Comparison of ENCODE assay signal across 17 cellular contexts in genomic region chr5:144370273-144370672, GRCh38.
DNase-seq lines count a peak whose midpoint lies in the region; ATAC-seq lines count a peak whose summit lies in the region.
"Had no signal": no experiment of that assay in that cellular context is flagged by ENCODE, and none has a peak within 500 bp of the region (broad histone marks: within the 10 kb centered on the region; RNA-seq: fewer than 3 reads in every experiment).

No MANE protein-coding gene starts in this region.

- no peaks in the 10 kb centered on the region for H3K9me3 Mint-ChIP-seq in effector memory CD8-positive, alpha-beta T cell

- DNase-seq in NCI-H748 (lab: John Stamatoyannopoulos, UW; ENCODE audit: unreplicated experiment) (peak; percentile 14), NCI-H748 treated with DMSO at 0.1 percent for 48 hours (lab: John Stamatoyannopoulos, UW) (no peak), NCI-H774 (lab: John Stamatoyannopoulos, UW) (peak; percentile 42), left lobe of liver (ENCODE audit: low spot score) (no peak), nucleus accumbens (lab: John Stamatoyannopoulos, UW) (no peak)
- DNase-seq in effector memory CD8-positive, alpha-beta T cell, result no peak
- no peak for DNase-seq in activated CD4-positive, alpha-beta T cell treated with anti-CD3 and anti-CD28 coated beads for 1 hour
- DNase-seq: BE2C, DND-41, Kasumi-1, MG63, NCI-H1436 treated with DMSO at 0.1 percent for 48 hours, NCI-H1930, NCI-H446, NCI-H82, Right ventricle myocardium superior had no signal

- no peaks in the 10 kb centered on the region for H3K36me3 Mint-ChIP-seq in effector memory CD8-positive, alpha-beta T cell (ENCODE audit: insufficient read depth)

- H3K4me1 Mint-ChIP-seq in effector memory CD8-positive, alpha-beta T cell (ENCODE audit: low read depth in 2 of 2), result no peaks in the 10 kb centered on the region

- H3K4me3 Mint-ChIP-seq in effector memory CD8-positive, alpha-beta T cell, result no peak overlapping the region

- no peaks in the 10 kb centered on the region for H3K27me3 Mint-ChIP-seq in effector memory CD8-positive, alpha-beta T cell

- peak; percentile 71 for ATAC-seq in left lobe of liver
- no peak for ATAC-seq in effector memory CD8-positive, alpha-beta T cell (replicated peaks)
- ATAC-seq: GM12878 had no signal

- no peak overlapping the region for H3K27ac Mint-ChIP-seq in effector memory CD8-positive, alpha-beta T cell

Comparison
In these comparisons a context has a peak if more than half of its experiments do, and no peak if none do; other contexts are left out.
1. DNase-seq: peak in NCI-H748 (single experiment) and NCI-H774 (single experiment); none in NCI-H748 treated with DMSO at 0.1 percent for 48 hours (single experiment), left lobe of liver (single experiment), effector memory CD8-positive, alpha-beta T cell (0 of 3), nucleus accumbens (0 of 56) and activated CD4-positive, alpha-beta T cell treated with anti-CD3 and anti-CD28 coated beads for 1 hour (single experiment).